Comparison of ENCODE assay signal across 38 cellular contexts in genomic region chrY:19290925-19291324, GRCh38.
"Had no signal": no experiment of that assay in that cellular context is flagged by ENCODE, and none has a peak within 500 bp of the region (broad histone marks: within the 10 kb centered on the region; RNA-seq: fewer than 3 reads in every experiment).

No MANE protein-coding gene starts in this region.

- H3K4me3 Mint-ChIP-seq: activated CD4-positive, alpha-beta memory T cell treated with anti-CD3 and anti-CD28 coated beads for 36 hours; activated CD4-positive, alpha-beta T cell treated with anti-CD3 and anti-CD28 coated beads for 36 hours; activated CD4-positive, alpha-beta T cell treated with anti-CD3 and anti-CD28 coated beads, Interleukin-2, amount 10 ng/mL, durations not matched to agents 24 days and 14 days; activated CD8-positive, alpha-beta T cell treated with anti-CD3 and anti-CD28 coated beads for 36 hours; activated naive CD4-positive, alpha-beta T cell treated with anti-CD3 and anti-CD28 coated beads for 36 hours; activated naive CD8-positive, alpha-beta T cell treated with anti-CD3 and anti-CD28 coated beads for 36 hours; activated T-cell treated with anti-CD3 and anti-CD28 coated beads, Interleukin-2, amount 50 U/mL, for 4 hours; activated T-cell treated with anti-CD3 and anti-CD28 coated beads, Interleukin-2, amount 50 U/mL, for 72 hours; activated T-helper 1 cell treated with anti-CD3 and anti-CD28 coated beads, Interleukin-12 subunit alpha, Interleukin-12 subunit beta, Interleukin-2, Interleukin-4 antibody, amounts not matched to agents 30 ng/mL and 10 ng/mL and 1 ng/mL, durations not matched to agents 14 hours and 24 hours and 36 hours; activated T-helper 17 cell treated with anti-CD3 and anti-CD28 coated beads, Interleukin-2, amount 50 U/mL, for 72 hours; T-helper 1 cell treated with Interleukin-12 subunit alpha and Interleukin-12 subunit beta and Interleukin-4 antibody, amounts not matched to agents 30 μg/mL and 1 μg/mL, for 36 hours; T-helper 2 cell treated with Interferon-gamma antibody and Interleukin-4, amounts not matched to agents 5 μg/mL and 100 μg/mL, for 36 hours had no signal

- H3K27ac ChIP-seq: adrenal gland, body of pancreas, brain microvascular endothelial cell, breast epithelium, VCaP had no signal

- H3K36me3 ChIP-seq: adrenal gland, brain microvascular endothelial cell, breast epithelium had no signal

- H3K27ac Mint-ChIP-seq: activated CD4-positive, alpha-beta memory T cell treated with anti-CD3 and anti-CD28 coated beads for 36 hours; activated CD4-positive, alpha-beta T cell treated with anti-CD3 and anti-CD28 coated beads for 36 hours; activated CD4-positive, alpha-beta T cell treated with anti-CD3 and anti-CD28 coated beads, Interleukin-2, amount 10 ng/mL, durations not matched to agents 24 days and 14 days; activated CD8-positive, alpha-beta T cell treated with anti-CD3 and anti-CD28 coated beads for 36 hours; activated naive CD4-positive, alpha-beta T cell treated with anti-CD3 and anti-CD28 coated beads for 36 hours; activated naive CD4-positive, alpha-beta T cell treated with anti-CD3 and anti-CD28 coated beads, Interleukin-2, amount 50 U/mL, for 72 hours; activated naive CD8-positive, alpha-beta T cell treated with anti-CD3 and anti-CD28 coated beads for 36 hours; activated T-cell treated with anti-CD3 and anti-CD28 coated beads, Interleukin-2, amount 50 U/mL, for 72 hours; activated T-helper 1 cell treated with anti-CD3 and anti-CD28 coated beads, Interleukin-12 subunit alpha, Interleukin-12 subunit beta, Interleukin-2, Interleukin-4 antibody, amounts not matched to agents 30 ng/mL and 10 ng/mL and 1 ng/mL, durations not matched to agents 14 hours and 24 hours and 36 hours; activated T-helper 17 cell treated with anti-CD3 and anti-CD28 coated beads, Interleukin-2, amount 50 U/mL, for 72 hours; T-helper 1 cell treated with Interleukin-12 subunit alpha and Interleukin-12 subunit beta and Interleukin-4 antibody, amounts not matched to agents 30 μg/mL and 1 μg/mL, for 36 hours; T-helper 2 cell treated with Interferon-gamma antibody and Interleukin-4, amounts not matched to agents 5 μg/mL and 100 μg/mL, for 36 hours had no signal

- DNase-seq: activated CD4-positive, alpha-beta memory T cell treated with anti-CD3 and anti-CD28 coated beads for 36 hours; activated CD4-positive, alpha-beta T cell treated with anti-CD3 and anti-CD28 coated beads for 1 hour; activated CD4-positive, alpha-beta T cell treated with anti-CD3 and anti-CD28 coated beads for 36 hours; activated CD4-positive, alpha-beta T cell treated with anti-CD3 and anti-CD28 coated beads, Interleukin-2, amount 10 ng/mL, durations not matched to agents 24 days and 14 days; activated CD4-positive, alpha-beta T cell treated with anti-CD3 and anti-CD28 coated beads, Interleukin-2, amount 50 U/mL, for 1 hour; activated CD4-positive, alpha-beta T cell treated with anti-CD3 and anti-CD28 coated beads, Interleukin-2, amount 50 U/mL, for 4 hours; activated CD4-positive, CD25-positive, alpha-beta regulatory T cell; activated CD8-positive, alpha-beta memory T cell treated with anti-CD3 and anti-CD28 coated beads, Interleukin-2, amount 50 U/mL, for 4 hours; activated CD8-positive, alpha-beta T cell treated with anti-CD3 and anti-CD28 coated beads for 36 hours; activated effector memory CD4-positive, alpha-beta T cell treated with anti-CD3 and anti-CD28 coated beads, Interleukin-2, amount 50 U/mL, for 16 hours; activated gamma-delta T cell treated with Interleukin-2 at 50 U/mL for 16 hours; activated naive CD4-positive, alpha-beta T cell; activated naive CD4-positive, alpha-beta T cell treated with anti-CD3 and anti-CD28 coated beads for 36 hours; activated naive CD4-positive, alpha-beta T cell treated with anti-CD3 and anti-CD28 coated beads, Interleukin-2, amount 50 U/mL, for 16 hours; activated naive CD8-positive, alpha-beta T cell treated with anti-CD3 and anti-CD28 coated beads for 36 hours; activated T-cell treated with anti-CD3 and anti-CD28 coated beads for 4 hours; activated T-cell treated with anti-CD3 and anti-CD28 coated beads, Interleukin-2, amount 50 U/mL, for 1 hour; activated T-cell treated with anti-CD3 and anti-CD28 coated beads, Interleukin-2, amount 50 U/mL, for 4 hours; activated T-cell treated with anti-CD3 and anti-CD28 coated beads, Interleukin-2, amount 50 U/mL, for 72 hours; adrenal gland; amniotic stem cell; aorta; body of pancreas; brain microvascular endothelial cell; central memory CD4-positive, alpha-beta T cell; T-helper 1 cell; T-helper 2 cell; T-helper 9 cell had no signal

- H3K9me3 ChIP-seq: adrenal gland, body of pancreas, breast epithelium had no signal

- H3K36me3 Mint-ChIP-seq: activated CD4-positive, alpha-beta memory T cell treated with anti-CD3 and anti-CD28 coated beads for 36 hours; activated naive CD4-positive, alpha-beta T cell treated with anti-CD3 and anti-CD28 coated beads, Interleukin-2, amount 50 U/mL, for 72 hours; activated naive CD8-positive, alpha-beta T cell treated with anti-CD3 and anti-CD28 coated beads for 36 hours had no signal

- FAIRE-seq: astrocyte, TTC549 had no signal

- H3K27me3 ChIP-seq: adrenal gland, body of pancreas, brain microvascular endothelial cell, breast epithelium had no signal

- H3K9me3 Mint-ChIP-seq: activated CD4-positive, alpha-beta memory T cell treated with anti-CD3 and anti-CD28 coated beads for 36 hours; activated CD4-positive, alpha-beta T cell treated with anti-CD3 and anti-CD28 coated beads, Interleukin-2, amount 10 ng/mL, durations not matched to agents 24 days and 14 days; activated CD8-positive, alpha-beta T cell treated with anti-CD3 and anti-CD28 coated beads for 36 hours; activated naive CD4-positive, alpha-beta T cell treated with anti-CD3 and anti-CD28 coated beads for 36 hours; activated naive CD4-positive, alpha-beta T cell treated with anti-CD3 and anti-CD28 coated beads, Interleukin-2, amount 50 U/mL, for 72 hours; activated naive CD8-positive, alpha-beta T cell treated with anti-CD3 and anti-CD28 coated beads for 36 hours; activated T-cell treated with anti-CD3 and anti-CD28 coated beads, Interleukin-2, amount 50 U/mL, for 4 hours; activated T-cell treated with anti-CD3 and anti-CD28 coated beads, Interleukin-2, amount 50 U/mL, for 72 hours; activated T-helper 1 cell treated with anti-CD3 and anti-CD28 coated beads, Interleukin-12 subunit alpha, Interleukin-12 subunit beta, Interleukin-2, Interleukin-4 antibody, amounts not matched to agents 30 ng/mL and 10 ng/mL and 1 ng/mL, durations not matched to agents 14 hours and 24 hours and 36 hours; activated T-helper 17 cell treated with anti-CD3 and anti-CD28 coated beads, Interleukin-2, amount 50 U/mL, for 72 hours; T-helper 2 cell treated with Interferon-gamma antibody and Interleukin-4, amounts not matched to agents 5 μg/mL and 100 μg/mL, for 36 hours had no signal

- H3K4me1 ChIP-seq: adrenal gland, body of pancreas, breast epithelium had no signal

- H3K27me3 Mint-ChIP-seq: activated CD4-positive, alpha-beta memory T cell treated with anti-CD3 and anti-CD28 coated beads for 36 hours; activated CD4-positive, alpha-beta T cell treated with anti-CD3 and anti-CD28 coated beads for 36 hours; activated CD4-positive, alpha-beta T cell treated with anti-CD3 and anti-CD28 coated beads, Interleukin-2, amount 10 ng/mL, durations not matched to agents 24 days and 14 days; activated CD8-positive, alpha-beta T cell treated with anti-CD3 and anti-CD28 coated beads for 36 hours; activated naive CD8-positive, alpha-beta T cell treated with anti-CD3 and anti-CD28 coated beads for 36 hours; activated T-helper 17 cell treated with anti-CD3 and anti-CD28 coated beads, Interleukin-2, amount 50 U/mL, for 72 hours had no signal

- H3K4me1 Mint-ChIP-seq: activated CD4-positive, alpha-beta T cell treated with anti-CD3 and anti-CD28 coated beads for 36 hours; activated CD4-positive, alpha-beta T cell treated with anti-CD3 and anti-CD28 coated beads, Interleukin-2, amount 10 ng/mL, durations not matched to agents 24 days and 14 days; activated naive CD8-positive, alpha-beta T cell treated with anti-CD3 and anti-CD28 coated beads for 36 hours; activated T-helper 17 cell treated with anti-CD3 and anti-CD28 coated beads, Interleukin-2, amount 50 U/mL, for 72 hours had no signal

- ATAC-seq: activated CD4-positive, alpha-beta T cell treated with anti-CD3 and anti-CD28 coated beads for 36 hours; activated CD4-positive, CD25-positive, alpha-beta regulatory T cell treated with anti-CD3 and anti-CD28 coated beads, Interleukin-2, amount 50 U/mL, for 24 hours; activated CD8-positive, alpha-beta T cell treated with anti-CD3 and anti-CD28 coated beads for 36 hours; activated naive CD4-positive, alpha-beta T cell treated with anti-CD3 and anti-CD28 coated beads, Interleukin-2, amount 50 U/mL, for 72 hours; activated T-cell treated with anti-CD3 and anti-CD28 coated beads, Interleukin-2, amount 50 U/mL, for 4 hours; activated T-cell treated with anti-CD3 and anti-CD28 coated beads, Interleukin-2, amount 50 U/mL, for 72 hours; activated T-helper 17 cell treated with anti-CD3 and anti-CD28 coated beads, Interleukin-2, amount 50 U/mL, for 72 hours; body of pancreas had no signal

- H3K4me3 ChIP-seq: adrenal gland, body of pancreas, breast epithelium had no signal
